18 cellular contexts compared by ENCODE assay signal in the genomic region with DNA sequence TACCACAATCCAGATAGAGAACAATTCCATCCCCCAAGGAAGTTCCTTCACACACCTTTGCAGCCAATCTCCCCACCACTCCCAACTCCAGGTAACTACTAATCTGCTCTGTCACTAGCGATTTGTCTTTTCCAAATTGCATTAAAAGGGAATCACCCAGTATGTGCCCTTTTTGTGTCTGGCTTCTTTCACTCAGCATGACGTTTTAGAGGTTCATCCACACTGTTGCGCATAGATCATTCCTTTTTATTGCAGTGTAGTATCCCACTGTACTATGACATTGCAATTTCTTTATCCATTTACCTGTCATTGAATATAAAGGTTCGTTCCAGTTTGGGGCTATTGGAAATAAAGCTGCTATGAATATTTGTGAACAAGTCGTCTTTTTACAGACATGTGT. TPM values are rescaled to one million over a fixed set of nuclear protein-coding genes. Genes with fewer than 3 reads are reported as not detected.
DNase-seq lines count a peak whose midpoint lies in the region; FAIRE-seq and TF ChIP-seq lines count a peak whose summit lies in the region.
"Had no signal": no experiment of that assay in that cellular context is flagged by ENCODE, and none has a peak within 500 bp of the region (broad histone marks: within the 10 kb centered on the region; RNA-seq: fewer than 3 reads in every experiment).

No MANE protein-coding gene starts in this region.

- no peak overlapping the region for H3K4me3 ChIP-seq in esophagus muscularis mucosa
- H3K4me3 ChIP-seq in subcutaneous abdominal adipose tissue (ENCODE audit: low read depth in 1 of 5, low read length in 5 of 5), result no peak overlapping the region
- no peak overlapping the region for H3K4me3 ChIP-seq in small intestine (ENCODE audit: low read depth in 1 of 2, low read length in 2 of 2)
- no peak overlapping the region for H3K4me3 ChIP-seq in OCI-LY7 (ENCODE audit: low read depth, low read length, poor library complexity, severe bottlenecking)
- H3K4me3 ChIP-seq: GM23338 had no signal

- FAIRE-seq in small intestine (lab: Jason Lieb, UNC), result no peak
- FAIRE-seq: A204.1, D721Med, GM12892, GM18507, H54 had no signal

- H3K27me3 Mint-ChIP-seq in nephron (ENCODE audit: low read depth) (peaks cover 3% of the 10 kb centered on the region), MCF 10A (ENCODE audit: insufficient read depth, unreplicated experiment) (no peaks in the 10 kb centered on the region)

- 70% methylated on average over 5 of the region's 5 CpGs for WGBS in esophagus muscularis mucosa
- WGBS in small intestine, 3 donors, result 69 to 77% (median 75%) methylated on average over 5 of the region's 5 CpGs

- H3K9me3 ChIP-seq in esophagus muscularis mucosa (no peaks in the 10 kb centered on the region), subcutaneous abdominal adipose tissue (ENCODE audit: control insufficient read depth in 5 of 5, low read length in 5 of 5) (no peaks in the 10 kb centered on the region), small intestine (ENCODE audit: control insufficient read depth, low read depth) (no peaks in the 10 kb centered on the region), OCI-LY7 (ENCODE audit: low read length) (no peaks in the 10 kb centered on the region)
- H3K9me3 ChIP-seq: Caco-2 had no signal

- no peak overlapping the region for H3K4me2 ChIP-seq in OCI-LY7 (ENCODE audit: low read length)
- H3K4me2 ChIP-seq: GM23338 had no signal

- no peak for TF ChIP-seq CTCF in esophagus muscularis mucosa (IDR thresholded peaks at IDR 0.05)
- TF ChIP-seq CTCF in nephron (IDR thresholded peaks at IDR 0.05; ENCODE audit: unreplicated experiment in 3 of 3), result no peak
- no peak for TF ChIP-seq CTCF in OCI-LY7 (conservative IDR thresholded peaks at IDR 0.05; ENCODE audit: low read length)
- TF ChIP-seq CTCF in MCF 10A (IDR thresholded peaks at IDR 0.05; ENCODE audit: unreplicated experiment), result no peak

- H4K20me1 ChIP-seq in OCI-LY7 (ENCODE audit: insufficient read depth, low read length), result no peaks in the 10 kb centered on the region

- no peaks in the 10 kb centered on the region for H3K27me3 ChIP-seq in esophagus muscularis mucosa
- no peaks in the 10 kb centered on the region for H3K27me3 ChIP-seq in subcutaneous abdominal adipose tissue (ENCODE audit: control insufficient read depth in 5 of 5, insufficient read depth in 4 of 5, low read length in 5 of 5)
- no peaks in the 10 kb centered on the region for H3K27me3 ChIP-seq in small intestine (ENCODE audit: control insufficient read depth in 2 of 2, insufficient read depth in 2 of 2, low read length in 2 of 2)

- peak overlapping the region; percentile 19 to 93 (median 87) for H3K27ac Mint-ChIP-seq in nephron
- H3K27ac Mint-ChIP-seq in MCF 10A (ENCODE audit: low read depth, unreplicated experiment), result no peak overlapping the region
- H3K27ac Mint-ChIP-seq: CD4-positive, alpha-beta T cell; GM23338 had no signal

- CTCF ChIA-PET in OCI-LY7 (lab: Charles Lee; ENCODE audit: unreplicated experiment), result no interaction called here
- CTCF ChIA-PET in MCF 10A (lab: Yijun Ruan, JAX), result interaction anchor here (1.2 to 1.5 kb wide), 2 partner anchors 84 to 180 kb away, joined by 5 to 7 read pairs; no protein-coding TSS in a partner anchor

- H3K36me3 Mint-ChIP-seq in nephron (ENCODE audit: low read depth) (peaks cover 20% of the 10 kb centered on the region), MCF 10A (ENCODE audit: insufficient read depth, unreplicated experiment) (peaks cover 4% of the 10 kb centered on the region)

- H3K4me3 Mint-ChIP-seq in nephron (no peak overlapping the region), MCF 10A (ENCODE audit: unreplicated experiment) (no peak overlapping the region)
- H3K4me3 Mint-ChIP-seq: CD4-positive, alpha-beta T cell; GM23338 had no signal

- BruUV-seq in OCI-LY7 (replicated peaks; lab: Mats Ljungman, UMichigan) (no TSS peak), MCF 10A (replicated peaks; lab: Mats Ljungman, UMichigan) (no TSS peak)

- no peak overlapping the region for H2AFZ ChIP-seq in OCI-LY7 (ENCODE audit: low read length)
- H2AFZ ChIP-seq: GM23338 had no signal

- H3K4me1 Mint-ChIP-seq in nephron, result peaks cover 7% of the 10 kb centered on the region
- no peaks in the 10 kb centered on the region for H3K4me1 Mint-ChIP-seq in MCF 10A (ENCODE audit: insufficient read depth, unreplicated experiment)

- H3K9ac ChIP-seq in subcutaneous abdominal adipose tissue (ENCODE audit: low read length in 5 of 5), result no peak overlapping the region

- H3K79me2 ChIP-seq in OCI-LY7 (ENCODE audit: insufficient read depth, low read depth, low read length), result no peaks in the 10 kb centered on the region

- H3K36me3 ChIP-seq in esophagus muscularis mucosa (no peaks in the 10 kb centered on the region), subcutaneous abdominal adipose tissue (ENCODE audit: control insufficient read depth in 5 of 5, insufficient read depth in 5 of 5, low read length in 5 of 5) (peaks cover 0 to 13% (median 7%) of the 10 kb centered on the region in 5 donors), small intestine (ENCODE audit: control insufficient read depth in 2 of 2, insufficient read depth in 2 of 2, low read length in 2 of 2) (no peaks in the 10 kb centered on the region), OCI-LY7 (ENCODE audit: insufficient read depth, low read length) (no peaks in the 10 kb centered on the region)

- no peak for TF ChIP-seq POLR2A in esophagus muscularis mucosa (IDR thresholded peaks at IDR 0.05; ENCODE audit: low read depth)

- DNase-seq in esophagus muscularis mucosa (ENCODE audit: extremely low spot score) (no peak), small intestine (no peak), OCI-LY7 (ENCODE audit: low spot score) (no peak), MCF 10A (ENCODE audit: unreplicated experiment) (no peak)
- DNase-seq: AML-193; Caco-2; CD4-positive, alpha-beta T cell; GDM1; HCEC 1CT had no signal

- no peak for TF ChIP-seq EP300 in esophagus muscularis mucosa (IDR thresholded peaks at IDR 0.05)

- intact Hi-C loops in esophagus muscularis mucosa (cut with DNase I), result no loop called here
- intact Hi-C loops in OCI-LY7 (cut with micrococcal nuclease; ENCODE audit: unreplicated experiment), result no loop called here
- intact Hi-C loops in MCF 10A (cut with micrococcal nuclease), result no loop called here

- POLR2A ChIA-PET in OCI-LY7 (lab: Charles Lee), result no interaction called here
- POLR2A ChIA-PET in MCF 10A (lab: Yijun Ruan, JAX), result no interaction called here

- H3K9me3 Mint-ChIP-seq in nephron, result no peaks in the 10 kb centered on the region
- H3K9me3 Mint-ChIP-seq in MCF 10A (ENCODE audit: unreplicated experiment), result no peaks in the 10 kb centered on the region
- H3K9me3 Mint-ChIP-seq: CD4-positive, alpha-beta T cell; GM23338 had no signal

- peak overlapping the region; percentile 89 to 94 (median 90) for H3K27ac ChIP-seq in esophagus muscularis mucosa (replicated peaks in 1 of 4)
- H3K27ac ChIP-seq in subcutaneous abdominal adipose tissue (ENCODE audit: low read depth, low read length), result peak overlapping the region; percentile 6
- H3K27ac ChIP-seq in small intestine (ENCODE audit: low read depth in 1 of 2, low read length in 1 of 2), result no peak overlapping the region
- H3K27ac ChIP-seq in OCI-LY7 (ENCODE audit: low read depth, low read length, poor library complexity, severe bottlenecking), result no peak overlapping the region
- H3K27ac ChIP-seq: C4-2B had no signal

- H3K9me2 ChIP-seq in OCI-LY7 (ENCODE audit: insufficient read depth, low read length), result no peaks in the 10 kb centered on the region

- peaks cover 44 to 90% (median 87%) of the 10 kb centered on the region in 4 donors for H3K4me1 ChIP-seq in esophagus muscularis mucosa
- peaks cover 4 to 38% (median 20%) of the 10 kb centered on the region in 5 donors for H3K4me1 ChIP-seq in subcutaneous abdominal adipose tissue (ENCODE audit: control insufficient read depth in 5 of 5, insufficient read depth in 5 of 5, low read length in 5 of 5)
- no peaks in the 10 kb centered on the region for H3K4me1 ChIP-seq in small intestine (ENCODE audit: control insufficient read depth in 2 of 2, insufficient read depth in 1 of 2, low read depth in 1 of 2, low read length in 1 of 2)
- H3K4me1 ChIP-seq in OCI-LY7 (ENCODE audit: insufficient read depth, low read length, poor library complexity, severe bottlenecking), result no peaks in the 10 kb centered on the region
- H3K4me1 ChIP-seq: Caco-2 had no signal

RNA-seq across cellular contexts. Expression of a gene that starts 31.6 kb away (rescaled TPM):
- total RNA-seq in esophagus muscularis mucosa (1,000 to 10,000 TPM; 1,001 to 2,170 (median 1,411) TPM), OCI-LY7 (2022) (not detected in 2 replicates), MCF 10A (2022) (2.9 and 3.3 TPM in 2 replicates)
- 10 to 100 TPM in 1 of 3 donors, 1 to 10 TPM in 2; 1.3 to 52.1 (median 8.6) TPM for polyA plus RNA-seq in small intestine
- total RNA-seq in OCI-LY7 (2014; rRNA removed; shearing (Covaris generic)), result not detected in 2 replicates

Comparison
In these comparisons a context has a peak if more than half of its experiments do, and no peak if none do; other contexts are left out.
1. H3K27ac ChIP-seq: peak in esophagus muscularis mucosa (4 of 4) and subcutaneous abdominal adipose tissue (single experiment); none in small intestine (0 of 2) and OCI-LY7 (single experiment).
2. RNA of a gene that starts 31.6 kb away (total RNA-seq): 1,001 to 2,170 TPM in esophagus muscularis mucosa; 2.9 to 3.3 TPM in MCF 10A and not detected in OCI-LY7; every median in the first group is over 100 times any median in the second.